9 cellular contexts compared by ENCODE assay signal in genomic region chr12:53974084-53975018, GRCh38. TPM values are rescaled to one million over a fixed set of nuclear protein-coding genes. Genes with fewer than 3 reads are reported as not detected.
A peak's percentile ranks its signal among the peaks of the same experiment; 100 is the strongest.
DNase-seq lines count a peak whose midpoint lies in the region; ATAC-seq, FAIRE-seq and TF ChIP-seq lines count a peak whose summit lies in the region.
"Had no signal": no experiment of that assay in that cellular context is flagged by ENCODE, and none has a peak within 500 bp of the region (broad histone marks: within the 10 kb centered on the region; RNA-seq: fewer than 3 reads in every experiment).

Gene HOTAIR, minus strand, starts transcription at chr12:53974954.

- no peaks in the 10 kb centered on the region for H3K36me3 ChIP-seq in kidney (ENCODE audit: control insufficient read depth in 1 of 2, insufficient read depth in 2 of 2, low read length in 2 of 2)
- H3K36me3 ChIP-seq in urinary bladder (ENCODE audit: insufficient read depth), result no peaks in the 10 kb centered on the region

- H3K4me1 ChIP-seq in kidney (ENCODE audit: control insufficient read depth in 1 of 2, insufficient read depth in 1 of 2, low read depth in 1 of 2, low read length in 2 of 2) (peaks cover 0 to 5% of the 10 kb centered on the region in 2 donors), urinary bladder (ENCODE audit: insufficient read depth) (peaks cover 3% of the 10 kb centered on the region)

- 1% methylated on average over 59 of the region's 59 CpGs for WGBS in urinary bladder

- ATAC-seq in SK-N-SH treated with all-trans-retinoic acid at 6 μM for 48 hours, result peak; percentile 40
- no peak for ATAC-seq in GM21529 (IDR thresholded peaks at IDR 0.05; ENCODE audit: unreplicated experiment)
- ATAC-seq in HG02798 (IDR thresholded peaks at IDR 0.05; ENCODE audit: poor library complexity, unreplicated experiment), result no peak

- H3K27ac ChIP-seq in kidney (ENCODE audit: low read depth in 2 of 2, low read length in 2 of 2) (no peak within 1 kb of the TSS), urinary bladder (ENCODE audit: low read depth) (no peak within 1 kb of the TSS)

- FAIRE-seq in GM12891 (lab: Jason Lieb, UNC) (no peak), kidney (lab: Jason Lieb, UNC) (no peak)

- POLR2A ChIA-PET in AG04449 (lab: Yijun Ruan, JAX), result interaction anchor here (0.6 to 1.1 kb wide), 4 partner anchors 9 to 231 kb away, joined by 3 to 10 read pairs (median 4); no protein-coding TSS in a partner anchor

- TF ChIP-seq POLR2A in GM12891 (IDR thresholded peaks at IDR 0.05; ENCODE audit: low read depth, low read length), result no peak

- intact Hi-C loops in kidney (cut with DNase I), result no loop called here

- TF ChIP-seq CTCF in AG04449 (IDR thresholded peaks at IDR 0.05; ENCODE audit: insufficient read depth, low read length, missing control alignments) (no peak), kidney (IDR thresholded peaks at IDR 0.05; ENCODE audit: borderline replicate concordance, extremely low read depth, insufficient read depth) (peak; percentile 4)

- CTCF ChIA-PET in AG04449 (lab: Yijun Ruan, JAX), result no interaction called here

- H3K9ac ChIP-seq in kidney (ENCODE audit: low read length in 2 of 2), result peak within 1 kb of the TSS in 1 of 2 donors; percentile 46

- DNase-seq in AG04449 (ENCODE audit: low read depth, low spot score) (no peak), GM12891 (ENCODE audit: insufficient read length, low spot score) (peak; percentile 64), kidney (no peak), NCI-H526 treated with DMSO at 0.1 percent for 48 hours (lab: John Stamatoyannopoulos, UW) (no peak)

- H3K4me3 ChIP-seq in AG04449 (ENCODE audit: low read depth, low read length) (peak within 1 kb of the TSS; percentile 76), kidney (ENCODE audit: low read length in 2 of 2) (peak within 1 kb of the TSS; percentile 49 to 63), urinary bladder (ENCODE audit: low read depth, low read length) (peak within 1 kb of the TSS; percentile 42)

- no peaks in the 10 kb centered on the region for H3K9me3 ChIP-seq in kidney (ENCODE audit: control insufficient read depth in 1 of 2, low read length in 2 of 2)

TF ChIP-seq in GM12891, 5 proteins besides CTCF, POLR2A, EP300 and RAD21:
- TF ChIP-seq TAF1 (IDR thresholded peaks at IDR 0.05; ENCODE audit: low read depth, low read length) (no peak), SPI1 (IDR thresholded peaks at IDR 0.05; ENCODE audit: low read depth, low read length) (no peak), POU2F2 (IDR thresholded peaks at IDR 0.05; ENCODE audit: low read depth, low read length) (no peak)

TF ChIP-seq in SK-N-SH treated with all-trans-retinoic acid at 6 μM for 48 hours, 23 proteins besides CTCF, POLR2A, EP300 and RAD21:
- no peak for TF ChIP-seq POU6F1 (CRISPR knock-in tag; IDR thresholded peaks at IDR 0.05; ENCODE audit: borderline replicate concordance, low read depth)
- no peak for TF ChIP-seq ZNF70 (CRISPR knock-in tag; IDR thresholded peaks at IDR 0.05)
- TF ChIP-seq CSDC2 (CRISPR knock-in tag; IDR thresholded peaks at IDR 0.05), result no peak
- TF ChIP-seq TOX (CRISPR knock-in tag; IDR thresholded peaks at IDR 0.05; ENCODE audit: borderline replicate concordance), result no peak
- TF ChIP-seq ESRRG (CRISPR knock-in tag; IDR thresholded peaks at IDR 0.05), result no peak
TF ChIP-seq in SK-N-SH treated with all-trans-retinoic acid at 6 μM for 48 hours: peak in this region for 0.

RNA-seq across cellular contexts. Expression of gene HOTAIR, which starts in this region (rescaled TPM):
- polyA plus RNA-seq in GM12891 (2012; ENCODE audit: low read depth, missing spikeins), result not detected
- 0.76 TPM for total RNA-seq in kidney
- polyA plus RNA-seq in kidney (ENCODE audit: insufficient read depth, low read depth, low replicate concordance), result 0.52 TPM
- total RNA-seq in urinary bladder, result 1.1 TPM
- polyA plus RNA-seq in urinary bladder, result 6.3 TPM
- total RNA-seq: dermis microvascular lymphatic vessel endothelial cell had no signal
